Comparison of ENCODE assay signal across 1 cellular context in the genomic region with DNA sequence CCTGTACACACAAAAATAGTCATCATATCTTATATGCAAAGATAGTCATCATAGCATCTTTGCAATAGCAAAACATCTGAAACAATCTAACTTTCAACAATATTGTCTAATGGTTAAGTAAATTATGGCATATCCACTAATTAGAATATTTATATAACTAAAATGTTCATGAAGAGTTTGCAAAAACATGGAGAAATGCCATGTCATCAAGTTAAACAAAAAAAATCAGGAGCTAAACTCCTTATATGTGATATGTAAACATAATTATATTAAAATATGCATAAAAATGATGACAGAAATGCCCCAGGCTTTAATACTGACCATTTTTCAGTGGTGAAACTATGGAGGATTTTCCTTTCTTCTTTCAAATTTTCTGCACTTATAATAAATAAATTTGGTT.
TF ChIP-seq lines count a peak whose summit lies in the region.

No MANE protein-coding gene starts in this region.

TF ChIP-seq in SK-N-SH, 30 proteins besides CTCF, POLR2A, EP300 and RAD21 (continued from another document):
- no peak for TF ChIP-seq ELF1 (IDR thresholded peaks at IDR 0.05)
- TF ChIP-seq GATA2 (CRISPR knock-in tag; IDR thresholded peaks at IDR 0.05) = no peak
TF ChIP-seq in SK-N-SH: peak in this region for 0.
